ENCODE assay signal across 8 cellular contexts in the genomic region with DNA sequence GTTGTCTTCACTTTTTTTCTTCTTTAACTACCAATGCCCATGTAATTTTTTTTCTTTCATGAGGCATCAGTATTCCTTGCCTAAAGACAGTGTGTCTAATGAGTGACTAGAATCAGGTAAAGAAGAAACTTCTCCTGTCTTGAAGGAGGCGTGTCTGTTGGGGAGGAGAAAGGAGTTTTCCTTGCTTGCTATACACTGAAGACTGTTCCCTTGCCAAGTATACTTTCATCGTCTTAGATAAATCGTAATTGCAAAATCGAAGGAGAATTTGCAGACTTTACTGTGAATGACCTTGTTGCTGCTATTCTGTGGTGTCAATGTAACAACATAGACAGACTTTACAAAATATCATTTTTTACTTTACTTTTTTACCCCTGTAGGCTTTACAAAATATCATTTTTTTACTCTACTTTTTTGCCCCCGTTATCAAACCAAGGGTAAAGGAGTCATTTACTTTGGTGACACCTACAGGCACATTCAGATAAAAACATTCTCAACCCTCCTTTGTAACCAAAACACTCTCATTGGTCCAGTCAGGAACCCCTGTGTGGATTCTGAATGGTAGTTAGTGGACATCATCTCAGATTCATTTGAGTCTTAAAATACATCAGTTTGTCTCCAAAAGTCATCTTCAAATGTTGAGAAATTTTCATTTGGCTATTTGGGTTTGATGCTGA.
DNase-seq lines count a peak whose midpoint lies in the region; ATAC-seq and TF ChIP-seq lines count a peak whose summit lies in the region.

No MANE protein-coding gene starts in this region.

- H3K27ac ChIP-seq in vagina, result no peak overlapping the region

- H3K27me3 ChIP-seq in vagina, result no peaks in the 10 kb centered on the region

- no peak for TF ChIP-seq POLR2A in vagina (IDR thresholded peaks at IDR 0.05)

- ATAC-seq in GM21529 (IDR thresholded peaks at IDR 0.05; ENCODE audit: unreplicated experiment), result peak; percentile 66
- no peak for ATAC-seq in stimulated activated naive CD8-positive, alpha-beta T cell treated with anti-CD3 and anti-CD28 coated beads, Interleukin-15, amount 100 ng/mL, for 72 hours

- CTCF ChIA-PET in activated CD4-positive, alpha-beta memory T cell treated with anti-CD3 and anti-CD28 coated beads for 36 hours (lab: Charles Lee), result interaction anchor here (0.6 to 2.9 kb wide), 5 partner anchors 11 to 748 kb away, joined by 3 to 12 read pairs (median 5); no protein-coding TSS in a partner anchor

- peaks cover 8% of the 10 kb centered on the region for H3K4me1 Mint-ChIP-seq in stimulated activated naive CD8-positive, alpha-beta T cell treated with anti-CD3 and anti-CD28 coated beads, Interleukin-15, amount 100 ng/mL, for 72 hours
- peaks cover 3% of the 10 kb centered on the region for H3K4me1 Mint-ChIP-seq in activated CD4-positive, alpha-beta memory T cell treated with anti-CD3 and anti-CD28 coated beads for 36 hours (ENCODE audit: low read depth)

- H3K9me3 ChIP-seq in vagina, result no peaks in the 10 kb centered on the region

- DNase-seq in ELR (ENCODE audit: low read depth) (peak; percentile 51), NCI-H146 treated with DMSO at 0.1 percent for 48 hours (lab: John Stamatoyannopoulos, UW; ENCODE audit: unreplicated experiment) (peak; percentile 18), fibroblast of the aortic adventitia (ENCODE audit: low read depth) (peak; percentile 49), NCI-H510A treated with DMSO at 0.1 percent for 48 hours (lab: John Stamatoyannopoulos, UW) (no peak), vagina (ENCODE audit: extremely low spot score in 2 of 2) (no peak)
- no peak for DNase-seq in stimulated activated naive CD8-positive, alpha-beta T cell treated with anti-CD3 and anti-CD28 coated beads, Interleukin-15, amount 100 ng/mL, for 72 hours
- DNase-seq in activated CD4-positive, alpha-beta memory T cell treated with anti-CD3 and anti-CD28 coated beads for 36 hours, result no peak

- no peak overlapping the region for H3K4me3 Mint-ChIP-seq in stimulated activated naive CD8-positive, alpha-beta T cell treated with anti-CD3 and anti-CD28 coated beads, Interleukin-15, amount 100 ng/mL, for 72 hours
- H3K4me3 Mint-ChIP-seq in activated CD4-positive, alpha-beta memory T cell treated with anti-CD3 and anti-CD28 coated beads for 36 hours, result no peak overlapping the region

- H3K27ac Mint-ChIP-seq in stimulated activated naive CD8-positive, alpha-beta T cell treated with anti-CD3 and anti-CD28 coated beads, Interleukin-15, amount 100 ng/mL, for 72 hours, result no peak overlapping the region
- no peak overlapping the region for H3K27ac Mint-ChIP-seq in activated CD4-positive, alpha-beta memory T cell treated with anti-CD3 and anti-CD28 coated beads for 36 hours

- H3K4me3 ChIP-seq in fibroblast of the aortic adventitia (ENCODE audit: low read depth, low read length), result no peak overlapping the region
- H3K4me3 ChIP-seq in vagina, result no peak overlapping the region

- TF ChIP-seq CTCF in fibroblast of the aortic adventitia (IDR thresholded peaks at IDR 0.05; ENCODE audit: insufficient read depth, low read length) (peak; percentile 2), vagina (IDR thresholded peaks at IDR 0.05) (peak in 1 of 3 experiments; percentile 20)

- no peaks in the 10 kb centered on the region for H3K9me3 Mint-ChIP-seq in stimulated activated naive CD8-positive, alpha-beta T cell treated with anti-CD3 and anti-CD28 coated beads, Interleukin-15, amount 100 ng/mL, for 72 hours
- H3K9me3 Mint-ChIP-seq in activated CD4-positive, alpha-beta memory T cell treated with anti-CD3 and anti-CD28 coated beads for 36 hours, result no peaks in the 10 kb centered on the region

- H3K27me3 Mint-ChIP-seq in stimulated activated naive CD8-positive, alpha-beta T cell treated with anti-CD3 and anti-CD28 coated beads, Interleukin-15, amount 100 ng/mL, for 72 hours, result peaks cover 17% of the 10 kb centered on the region
- H3K27me3 Mint-ChIP-seq in activated CD4-positive, alpha-beta memory T cell treated with anti-CD3 and anti-CD28 coated beads for 36 hours, result peaks cover 5% of the 10 kb centered on the region

- intact Hi-C loops in activated CD4-positive, alpha-beta memory T cell treated with anti-CD3 and anti-CD28 coated beads for 36 hours (cut with micrococcal nuclease), result loop anchor here (1.0 to 5.0 kb wide), 4 partner anchors 128 to 548 kb away; no protein-coding TSS in a partner anchor
- intact Hi-C loops in vagina (cut with DNase I), result no loop called here

- H3K36me3 ChIP-seq in vagina, result no peaks in the 10 kb centered on the region

- no peaks in the 10 kb centered on the region for H3K36me3 Mint-ChIP-seq in activated CD4-positive, alpha-beta memory T cell treated with anti-CD3 and anti-CD28 coated beads for 36 hours

- POLR2A ChIA-PET in activated CD4-positive, alpha-beta memory T cell treated with anti-CD3 and anti-CD28 coated beads for 36 hours (lab: Charles Lee), result no interaction called here

- peaks cover 23% of the 10 kb centered on the region for H3K4me1 ChIP-seq in vagina

Comparison
In these comparisons a context has a peak if more than half of its experiments do, and no peak if none do; other contexts are left out.
1. DNase-seq: peak in ELR (single experiment), NCI-H146 treated with DMSO at 0.1 percent for 48 hours (single experiment) and fibroblast of the aortic adventitia (single experiment); none in stimulated activated naive CD8-positive, alpha-beta T cell treated with anti-CD3 and anti-CD28 coated beads, Interleukin-15, amount 100 ng/mL, for 72 hours (0 of 2), NCI-H510A treated with DMSO at 0.1 percent for 48 hours (single experiment), activated CD4-positive, alpha-beta memory T cell treated with anti-CD3 and anti-CD28 coated beads for 36 hours (single experiment) and vagina (0 of 2).